ENCODE assay signal across 18 cellular contexts in genomic region chr5:67897980-67898379, GRCh38.
"Had no signal": no experiment of that assay in that cellular context is flagged by ENCODE, and none has a peak within 500 bp of the region (broad histone marks: within the 10 kb centered on the region; RNA-seq: fewer than 3 reads in every experiment).

No MANE protein-coding gene starts in this region.

- DNase-seq: cortex of kidney; dorsolateral prefrontal cortex; effector CD8-positive, alpha-beta T cell; esophagus squamous epithelium; head of caudate nucleus; left colon; naive thymus-derived CD8-positive, alpha-beta T cell; psoas muscle; retina; stimulated activated CD4-positive, alpha-beta T cell treated with anti-CD3 and anti-CD28 coated beads, Interleukin-12 subunit alpha, Interleukin-12 subunit beta, amount 100 ng/mL, for 4 hours; stimulated activated naive CD8-positive, alpha-beta T cell treated with anti-CD3 and anti-CD28 coated beads, Interleukin-15, Interleukin-2, amounts not matched to agents 100 U/mL and 50 U/mL, for 24 hours; tibial artery; upper lobe of left lung had no signal

- H3K4me3 Mint-ChIP-seq: naive thymus-derived CD8-positive, alpha-beta T cell had no signal

- H3K4me1 ChIP-seq: tibial artery, upper lobe of left lung had no signal

- H3K9me3 ChIP-seq: esophagus squamous epithelium, neutrophil, psoas muscle, tibial artery, upper lobe of left lung, vagina had no signal

- H3K4me2 ChIP-seq: hepatocyte had no signal

- H3K4me1 Mint-ChIP-seq: naive thymus-derived CD8-positive, alpha-beta T cell had no signal

- H3K79me2 ChIP-seq: hepatocyte had no signal

- H3K36me3 ChIP-seq: esophagus squamous epithelium, neutrophil, tibial artery, upper lobe of left lung, vagina had no signal

- ATAC-seq: naive thymus-derived CD8-positive, alpha-beta T cell; sciatic nerve; stimulated activated naive CD8-positive, alpha-beta T cell treated with anti-CD3 and anti-CD28 coated beads, Interleukin-15, Interleukin-2, amounts not matched to agents 100 U/mL and 50 U/mL, for 24 hours had no signal

- H3K27ac ChIP-seq: dorsolateral prefrontal cortex, esophagus squamous epithelium, hepatocyte, neutrophil, psoas muscle, tibial artery, upper lobe of left lung, vagina had no signal

- H2AFZ ChIP-seq: hepatocyte had no signal

- H3K27me3 ChIP-seq: dorsolateral prefrontal cortex, esophagus squamous epithelium, hepatocyte, neutrophil, tibial artery, upper lobe of left lung, vagina had no signal

- H3K4me3 ChIP-seq: dorsolateral prefrontal cortex, esophagus squamous epithelium, hepatocyte, psoas muscle, skin epidermis, tibial artery, upper lobe of left lung, vagina had no signal

- H3K27me3 Mint-ChIP-seq: naive thymus-derived CD8-positive, alpha-beta T cell had no signal

- H3K36me3 Mint-ChIP-seq: naive thymus-derived CD8-positive, alpha-beta T cell had no signal
